22 cellular contexts compared by ENCODE assay signal in the genomic region with DNA sequence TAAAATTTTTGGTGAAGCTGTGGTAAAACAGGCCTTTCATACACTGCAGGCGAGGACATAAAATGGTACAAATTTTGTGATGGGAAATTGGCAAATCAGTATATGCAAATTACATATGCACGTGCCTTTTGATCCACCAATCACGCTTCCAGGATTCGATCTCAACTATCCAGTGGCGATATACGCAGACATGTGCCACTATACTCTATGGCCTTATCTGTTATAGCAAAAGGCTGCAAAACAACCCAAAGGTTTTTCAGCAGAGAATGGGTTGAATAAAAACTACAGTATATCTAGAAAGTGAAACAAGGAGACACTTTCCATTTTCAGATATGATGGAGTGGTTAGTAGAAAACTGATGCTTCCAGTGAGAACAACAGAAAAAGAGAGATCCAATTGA. TPM values are rescaled to one million over a fixed set of nuclear protein-coding genes. Genes with fewer than 3 reads are reported as not detected.
DNase-seq lines count a peak whose midpoint lies in the region; ATAC-seq and TF ChIP-seq lines count a peak whose summit lies in the region.
"Had no signal": no experiment of that assay in that cellular context is flagged by ENCODE, and none has a peak within 500 bp of the region (broad histone marks: within the 10 kb centered on the region; RNA-seq: fewer than 3 reads in every experiment).

No MANE protein-coding gene starts in this region.

- H3K4me1 ChIP-seq in endodermal cell (ENCODE audit: control insufficient read depth, insufficient read depth, low read length) = peaks cover 3% of the 10 kb centered on the region
- H3K4me1 ChIP-seq: foreskin keratinocyte had no signal

- H3K27ac Mint-ChIP-seq in activated T-cell treated with anti-CD3 and anti-CD28 coated beads, Interleukin-2, amount 50 U/mL, for 72 hours = no peak overlapping the region
- no peak overlapping the region for H3K27ac Mint-ChIP-seq in activated B cell treated with CpG ODN at 0.5 μM for 24 hours
- no peak overlapping the region for H3K27ac Mint-ChIP-seq in endodermal cell
- no peak overlapping the region for H3K27ac Mint-ChIP-seq in stimulated activated effector memory CD8-positive, alpha-beta T cell treated with anti-CD3 and anti-CD28 coated beads, Interleukin-12 subunit alpha, Interleukin-12 subunit beta, amount 100 ng/mL, for 72 hours

- H3K27me3 ChIP-seq in endodermal cell (ENCODE audit: control insufficient read depth, insufficient read depth, low read length, poor library complexity, severe bottlenecking) = no peaks in the 10 kb centered on the region
- H3K27me3 ChIP-seq: foreskin keratinocyte had no signal

- no peak overlapping the region for H3K9ac ChIP-seq in endodermal cell (ENCODE audit: extremely low read depth, low read length, poor library complexity, severe bottlenecking)

- POLR2A ChIA-PET in activated B cell treated with CpG ODN at 0.5 μM for 24 hours (lab: Charles Lee) = no interaction called here

- H3K27ac ChIP-seq in endodermal cell (ENCODE audit: low read depth, low read length) = no peak overlapping the region
- H3K27ac ChIP-seq: epithelial cell of prostate, foreskin keratinocyte had no signal

- 94 to 100% methylated on average over 6 of the region's 6 CpGs for WGBS in endodermal cell (ENCODE audit: insufficient coverage in 1 of 2, insufficient read length in 1 of 2), 2 experiments

- no peak for ATAC-seq in activated T-cell treated with anti-CD3 and anti-CD28 coated beads, Interleukin-2, amount 50 U/mL, for 72 hours (replicated peaks in 1 of 2)
- ATAC-seq in activated B cell treated with CpG ODN at 0.5 μM for 24 hours (ENCODE audit: low read depth) (no peak), HG02870 (IDR thresholded peaks at IDR 0.05; ENCODE audit: unreplicated experiment) (no peak)
- ATAC-seq in stimulated activated effector memory CD8-positive, alpha-beta T cell treated with anti-CD3 and anti-CD28 coated beads, Interleukin-12 subunit alpha, Interleukin-12 subunit beta, amount 100 ng/mL, for 72 hours = no peak
- ATAC-seq: foreskin keratinocyte, sciatic nerve, SK-N-SH treated with all-trans-retinoic acid at 6 μM for 48 hours had no signal

- no peaks in the 10 kb centered on the region for H3K36me3 ChIP-seq in endodermal cell (ENCODE audit: control insufficient read depth, insufficient read depth, low read length)

- intact Hi-C loops in activated B cell treated with CpG ODN at 0.5 μM for 24 hours (cut with micrococcal nuclease) = no loop called here

- peaks cover 0 to 2% of the 10 kb centered on the region in 2 donors for H3K36me3 Mint-ChIP-seq in activated T-cell treated with anti-CD3 and anti-CD28 coated beads, Interleukin-2, amount 50 U/mL, for 72 hours (ENCODE audit: insufficient read depth in 2 of 2)
- H3K36me3 Mint-ChIP-seq in activated B cell treated with CpG ODN at 0.5 μM for 24 hours (ENCODE audit: low read depth) (no peaks in the 10 kb centered on the region), endodermal cell (ENCODE audit: low read depth) (no peaks in the 10 kb centered on the region)
- no peaks in the 10 kb centered on the region for H3K36me3 Mint-ChIP-seq in stimulated activated effector memory CD8-positive, alpha-beta T cell treated with anti-CD3 and anti-CD28 coated beads, Interleukin-12 subunit alpha, Interleukin-12 subunit beta, amount 100 ng/mL, for 72 hours

- CTCF ChIA-PET in activated B cell treated with CpG ODN at 0.5 μM for 24 hours (lab: Charles Lee) = no interaction called here

- peaks cover 0 to 2% of the 10 kb centered on the region in 2 donors for H3K9me3 Mint-ChIP-seq in activated T-cell treated with anti-CD3 and anti-CD28 coated beads, Interleukin-2, amount 50 U/mL, for 72 hours
- H3K9me3 Mint-ChIP-seq in activated B cell treated with CpG ODN at 0.5 μM for 24 hours = no peaks in the 10 kb centered on the region
- no peaks in the 10 kb centered on the region for H3K9me3 Mint-ChIP-seq in endodermal cell
- H3K9me3 Mint-ChIP-seq in stimulated activated effector memory CD8-positive, alpha-beta T cell treated with anti-CD3 and anti-CD28 coated beads, Interleukin-12 subunit alpha, Interleukin-12 subunit beta, amount 100 ng/mL, for 72 hours = no peaks in the 10 kb centered on the region

- H3K27me3 Mint-ChIP-seq in activated T-cell treated with anti-CD3 and anti-CD28 coated beads, Interleukin-2, amount 50 U/mL, for 72 hours (ENCODE audit: low read depth) = peaks cover 4% of the 10 kb centered on the region
- no peaks in the 10 kb centered on the region for H3K27me3 Mint-ChIP-seq in activated B cell treated with CpG ODN at 0.5 μM for 24 hours
- peaks cover 8% of the 10 kb centered on the region for H3K27me3 Mint-ChIP-seq in endodermal cell (ENCODE audit: insufficient read depth)

- H3K4me3 Mint-ChIP-seq in activated T-cell treated with anti-CD3 and anti-CD28 coated beads, Interleukin-2, amount 50 U/mL, for 72 hours = peak overlapping the region; percentile 67 to 70
- H3K4me3 Mint-ChIP-seq in activated B cell treated with CpG ODN at 0.5 μM for 24 hours (peak overlapping the region; percentile 79), endodermal cell (peak overlapping the region; percentile 48)
- H3K4me3 Mint-ChIP-seq in stimulated activated effector memory CD8-positive, alpha-beta T cell treated with anti-CD3 and anti-CD28 coated beads, Interleukin-12 subunit alpha, Interleukin-12 subunit beta, amount 100 ng/mL, for 72 hours = peak overlapping the region; percentile 53

- no peak for TF ChIP-seq CTCF in activated B cell treated with CpG ODN at 0.5 μM for 24 hours (IDR thresholded peaks at IDR 0.05)
- no peak for TF ChIP-seq CTCF in endodermal cell (conservative IDR thresholded peaks at IDR 0.05)

- no peak overlapping the region for H3K4me3 ChIP-seq in endodermal cell (ENCODE audit: low read length)

- no peaks in the 10 kb centered on the region for H3K9me3 ChIP-seq in endodermal cell (ENCODE audit: control insufficient read depth, low read length)

- H3K4me1 Mint-ChIP-seq in activated T-cell treated with anti-CD3 and anti-CD28 coated beads, Interleukin-2, amount 50 U/mL, for 72 hours (ENCODE audit: low read depth) = peaks cover 12% of the 10 kb centered on the region
- H3K4me1 Mint-ChIP-seq in activated B cell treated with CpG ODN at 0.5 μM for 24 hours = peaks cover 6% of the 10 kb centered on the region
- peaks cover 21% of the 10 kb centered on the region for H3K4me1 Mint-ChIP-seq in endodermal cell
- H3K4me1 Mint-ChIP-seq in stimulated activated effector memory CD8-positive, alpha-beta T cell treated with anti-CD3 and anti-CD28 coated beads, Interleukin-12 subunit alpha, Interleukin-12 subunit beta, amount 100 ng/mL, for 72 hours = no peaks in the 10 kb centered on the region

- no peak for DNase-seq in activated T-cell treated with anti-CD3 and anti-CD28 coated beads, Interleukin-2, amount 50 U/mL, for 72 hours
- DNase-seq in activated T-cell treated with anti-CD3 and anti-CD28 coated beads, Interleukin-2, amount 50 U/mL, for 1 hour = no peak
- no peak for DNase-seq in activated B cell treated with CpG ODN at 0.5 μM for 24 hours
- no peak for DNase-seq in endodermal cell
- no peak for DNase-seq in stimulated activated effector memory CD8-positive, alpha-beta T cell treated with anti-CD3 and anti-CD28 coated beads, Interleukin-12 subunit alpha, Interleukin-12 subunit beta, amount 100 ng/mL, for 72 hours (ENCODE audit: low spot score in 2 of 2)
- DNase-seq in HCEC 1CT = no peak
- DNase-seq in putamen (ENCODE audit: low spot score) = no peak
- DNase-seq: activated naive CD4-positive, alpha-beta T cell treated with Interleukin-2 at 50 U/mL for 16 hours; DND-41; foreskin keratinocyte; H7; left cardiac atrium; NCI-H1930; NCI-H345; NK-92 treated with Interleukin-12 subunit alpha and Interleukin-12 subunit beta, amount 100 ng/mL, for 24 hours; occipital lobe had no signal

RNA-seq across cellular contexts. Expression of a gene that starts 41.9 kb away (rescaled TPM):
- total RNA-seq in activated T-cell treated with anti-CD3 and anti-CD28 coated beads, Interleukin-2, amount 50 U/mL, for 72 hours = not detected
- not detected in 2 replicates for total RNA-seq in activated B cell treated with CpG ODN at 0.5 μM for 24 hours
- total RNA-seq in endodermal cell = not detected
- polyA plus RNA-seq in endodermal cell (2013, experiment 1 of 2) = not detected
- not detected for polyA plus RNA-seq in endodermal cell (2013, experiment 2 of 2)
- total RNA-seq: activated CD8-positive, alpha-beta memory T cell treated with anti-CD3 and anti-CD28 coated beads for 36 hours; foreskin keratinocyte; H7; occipital lobe; urinary bladder had no signal
- polyA plus RNA-seq: foreskin keratinocyte had no signal

RNA-seq across cellular contexts. Expression of a gene that starts 59.8 kb away (rescaled TPM):
- 1 to 10 TPM; 9.1 to 9.9 TPM for total RNA-seq in activated T-cell treated with anti-CD3 and anti-CD28 coated beads, Interleukin-2, amount 50 U/mL, for 72 hours
- 5.8 and 5.9 TPM in 2 replicates for total RNA-seq in activated B cell treated with CpG ODN at 0.5 μM for 24 hours
- total RNA-seq in endodermal cell = 10 to 100 TPM; 12.2 TPM
- polyA plus RNA-seq in endodermal cell (2013, experiment 1 of 2) = 13.0 TPM
- polyA plus RNA-seq in endodermal cell (2013, experiment 2 of 2) = 12.5 TPM
